In genomic region chr10:104267721-104268690, GRCh38 we compare ENCODE assay signal across 9 cellular contexts. TPM values are rescaled to one million over a fixed set of nuclear protein-coding genes. Genes with fewer than 3 reads are reported as not detected.
DNase-seq lines count a peak whose midpoint lies in the region; ATAC-seq and TF ChIP-seq lines count a peak whose summit lies in the region.
"Had no signal": no experiment of that assay in that cellular context is flagged by ENCODE, and none has a peak within 500 bp of the region (broad histone marks: within the 10 kb centered on the region; RNA-seq: fewer than 3 reads in every experiment).

No MANE protein-coding gene starts in this region.

- DNase-seq in RWPE1 (ENCODE audit: low spot score) (no peak), dorsolateral prefrontal cortex (no peak), natural killer cell (no peak), GM20000 (ENCODE audit: low spot score) (no peak)
- no peak for DNase-seq in NK-92 treated with Interleukin-12 subunit alpha and Interleukin-12 subunit beta, amount 100 ng/mL, for 24 hours (lab: John Stamatoyannopoulos, UW)

- intact Hi-C loops in dorsolateral prefrontal cortex (cut with DNase I) (no loop called here), natural killer cell (cut with micrococcal nuclease) (loop anchor here (1.0 to 10.0 kb wide), 6 partner anchors 12 to 463 kb away; partner anchors contain the start of genes ITPRIP, SFR1 and STN1)

- TF ChIP-seq CTCF in RWPE1 (conservative IDR thresholded peaks at IDR 0.05; ENCODE audit: low read depth): no peak
- TF ChIP-seq CTCF in dorsolateral prefrontal cortex (IDR thresholded peaks at IDR 0.05 in 54 of 56, conservative IDR thresholded peaks at IDR 0.05 in 2 of 56; ENCODE audit: low read depth in 1 of 56, partially characterized antibody in 56 of 56): no peak
- no peak for TF ChIP-seq CTCF in natural killer cell (IDR thresholded peaks at IDR 0.05)
- TF ChIP-seq CTCF in GM20000 (IDR thresholded peaks at IDR 0.05; ENCODE audit: extremely low read depth, missing control alignments): no peak

- no peaks in the 10 kb centered on the region for H3K27me3 Mint-ChIP-seq in natural killer cell (ENCODE audit: low read depth in 2 of 2)

- peak overlapping the region; percentile 69 to 99 (median 90) for H3K4me3 ChIP-seq in dorsolateral prefrontal cortex

- peak overlapping the region; percentile 94 to 97 for H3K27ac Mint-ChIP-seq in natural killer cell

- peak overlapping the region; percentile 90 for H3K4me3 Mint-ChIP-seq in natural killer cell

- H3K4me1 Mint-ChIP-seq in natural killer cell: peaks cover 31% of the 10 kb centered on the region in 2 donors

- CTCF ChIA-PET in RWPE1 (lab: Yijun Ruan, JAX): interaction anchor here (0.7 kb wide), 1 partner anchor 425 kb away, joined by 3 read pairs; no protein-coding TSS in a partner anchor

- peak overlapping the region; percentile 74 for H3K27ac ChIP-seq in RWPE1
- H3K27ac ChIP-seq in dorsolateral prefrontal cortex: peak overlapping the region in 53 of 59 donors; percentile 2 to 94 (median 79)

- POLR2A ChIA-PET in RWPE1 (lab: Yijun Ruan, JAX; ENCODE audit: low non-redundant PET): interaction anchor here (0.6 to 1.0 kb wide), 3 partner anchors 12 to 88 kb away, joined by 5 to 9 read pairs (median 8); no protein-coding TSS in a partner anchor

- H3K36me3 Mint-ChIP-seq in natural killer cell: peaks cover 7% of the 10 kb centered on the region

- ATAC-seq in GM19324 (IDR thresholded peaks at IDR 0.05; ENCODE audit: low FRiP score, unreplicated experiment): peak; percentile 0
- ATAC-seq in natural killer cell: peak in 1 of 3 donors; percentile 35
- ATAC-seq in GM18870 (IDR thresholded peaks at IDR 0.05; ENCODE audit: unreplicated experiment): no peak
- no peak for ATAC-seq in HG03378 (IDR thresholded peaks at IDR 0.05; ENCODE audit: unreplicated experiment)

- no peaks in the 10 kb centered on the region for H3K27me3 ChIP-seq in dorsolateral prefrontal cortex

- H3K9me3 Mint-ChIP-seq in natural killer cell: no peaks in the 10 kb centered on the region

RNA-seq across cellular contexts. Expression of gene GSTO2, which starts 1.0 kb away (rescaled TPM):
- total RNA-seq in dorsolateral prefrontal cortex (10 to 100 TPM in 109 of 120 experiments, 1 to 10 TPM in 11; 7.2 to 31.4 (median 14.2) TPM), natural killer cell (1 to 10 TPM in 1 of 3 donors, under 1 TPM in 2; 0.75 to 1.4 (median 0.84) TPM)

RNA-seq across cellular contexts. Expression of gene GSTO1, which starts 13.3 kb away (rescaled TPM):
- 100 to 1,000 TPM in 27 of 120 experiments, 10 to 100 TPM in 93; 45.5 to 124 (median 88.3) TPM for total RNA-seq in dorsolateral prefrontal cortex
- total RNA-seq in natural killer cell: 10 to 100 TPM; 27.8 to 38.0 (median 31.5) TPM

RNA-seq across cellular contexts. Expression of gene CFAP43, which starts 35.8 kb away (rescaled TPM):
- total RNA-seq in dorsolateral prefrontal cortex (10 to 100 TPM in 2 of 120 experiments, 1 to 10 TPM in 118; 2.2 to 10.5 (median 5.3) TPM), natural killer cell (under 1 TPM in 1 of 3 donors, not detected in 2; 0.16 TPM)
- total RNA-seq: T-helper 2 cell treated with Interferon-gamma antibody and Interleukin-4, amounts not matched to agents 100 ng/mL and 5 ng/mL, for 36 hours had no signal
